Comparison of ENCODE assay signal across 30 cellular contexts in the genomic region with DNA sequence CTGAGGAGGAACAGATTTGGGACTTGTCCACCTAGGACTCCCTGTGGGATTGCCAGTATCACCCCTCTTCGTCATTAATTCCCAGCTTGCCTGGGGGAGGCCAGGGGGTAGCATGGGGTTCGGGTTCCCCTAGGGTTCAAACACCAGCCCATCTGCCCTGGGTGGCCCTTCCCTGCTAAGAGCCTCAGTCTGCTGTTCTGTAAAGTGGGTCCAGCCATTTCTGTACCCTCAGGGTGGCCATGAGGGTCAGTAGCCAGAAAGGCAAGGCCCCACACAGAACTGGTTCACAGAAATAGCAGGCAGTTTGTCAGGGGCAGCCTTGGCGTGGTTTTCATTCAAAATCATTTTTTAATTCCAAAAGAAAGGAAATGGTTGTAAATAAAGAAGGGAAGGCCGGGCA.
"Had no signal": no experiment of that assay in that cellular context is flagged by ENCODE, and none has a peak within 500 bp of the region (broad histone marks: within the 10 kb centered on the region; RNA-seq: fewer than 3 reads in every experiment).

No MANE protein-coding gene starts in this region.

- H3K27ac ChIP-seq: KMS-11, VCaP had no signal

- H3K36me3 ChIP-seq: breast epithelium, MG63, SJCRH30 had no signal

- H3K27me3 ChIP-seq: breast epithelium, MG63, SJCRH30 had no signal

- DNase-seq: activated CD4-positive, alpha-beta T cell treated with anti-CD3 and anti-CD28 coated beads, Interleukin-2, amount 50 U/mL, for 1 hour; activated CD4-positive, CD25-positive, alpha-beta regulatory T cell; activated CD8-positive, alpha-beta memory T cell treated with anti-CD3 and anti-CD28 coated beads, Interleukin-2, amount 50 U/mL, for 4 hours; activated CD8-positive, alpha-beta T cell treated with anti-CD3 and anti-CD28 coated beads for 36 hours; activated gamma-delta T cell treated with Interleukin-2 at 50 U/mL for 16 hours; activated T-cell treated with anti-CD3 and anti-CD28 coated beads, Interleukin-2, amount 50 U/mL, for 72 hours; anterior cingulate cortex; MG63; MV-4-11; NCI-H1092 treated with DMSO at 0.1 percent for 48 hours; NCI-H1417 treated with DMSO at 0.1 percent for 48 hours; NCI-H1694; NCI-H2029; NCI-H2107; NCI-H345; NCI-H510A; NCI-H526 treated with DMSO at 0.1 percent for 48 hours; NCI-H82; Right ventricle myocardium superior; RPMI8226; SJCRH30; T-helper 1 cell had no signal

- H3K9me3 Mint-ChIP-seq: activated CD8-positive, alpha-beta T cell treated with anti-CD3 and anti-CD28 coated beads for 36 hours; activated T-cell treated with anti-CD3 and anti-CD28 coated beads, Interleukin-2, amount 50 U/mL, for 72 hours; activated T-helper 2 cell treated with anti-CD3 and anti-CD28 coated beads, Interferon-gamma antibody, Interleukin-2, Interleukin-4, amounts not matched to agents 10 μg/mL and 5 μg/mL and 100 μg/mL, durations not matched to agents 14 hours and 24 hours and 36 hours; central memory CD8-positive, alpha-beta T cell had no signal

- ATAC-seq: activated CD8-positive, alpha-beta T cell treated with anti-CD3 and anti-CD28 coated beads for 36 hours; activated T-cell treated with anti-CD3 and anti-CD28 coated beads, Interleukin-2, amount 50 U/mL, for 72 hours; Panc1 had no signal

- H3K9me3 ChIP-seq: breast epithelium, MG63, SJCRH30, SK-N-SH had no signal

- H3K4me3 ChIP-seq: breast epithelium, MG63, SJCRH30 had no signal

- H3K27ac Mint-ChIP-seq: activated CD8-positive, alpha-beta T cell treated with anti-CD3 and anti-CD28 coated beads for 36 hours; activated T-cell treated with anti-CD3 and anti-CD28 coated beads, Interleukin-2, amount 50 U/mL, for 72 hours; activated T-helper 2 cell treated with anti-CD3 and anti-CD28 coated beads, Interferon-gamma antibody, Interleukin-2, Interleukin-4, amounts not matched to agents 10 μg/mL and 5 μg/mL and 100 μg/mL, durations not matched to agents 14 hours and 24 hours and 36 hours had no signal

- H3K27me3 Mint-ChIP-seq: activated CD8-positive, alpha-beta T cell treated with anti-CD3 and anti-CD28 coated beads for 36 hours; activated naive CD8-positive, alpha-beta T cell; central memory CD8-positive, alpha-beta T cell had no signal

- H3K36me3 Mint-ChIP-seq: activated naive CD8-positive, alpha-beta T cell had no signal

- H3K4me3 Mint-ChIP-seq: activated CD8-positive, alpha-beta T cell treated with anti-CD3 and anti-CD28 coated beads for 36 hours; activated naive CD8-positive, alpha-beta T cell; activated T-cell treated with anti-CD3 and anti-CD28 coated beads, Interleukin-2, amount 50 U/mL, for 72 hours; central memory CD8-positive, alpha-beta T cell had no signal
